9 cellular contexts compared by ENCODE assay signal in genomic region chr11:47003180-47003877, GRCh38.
DNase-seq lines count a peak whose midpoint lies in the region; ATAC-seq and TF ChIP-seq lines count a peak whose summit lies in the region.
"Had no signal": no experiment of that assay in that cellular context is flagged by ENCODE, and none has a peak within 500 bp of the region (broad histone marks: within the 10 kb centered on the region; RNA-seq: fewer than 3 reads in every experiment).

No MANE protein-coding gene starts in this region.

- no peaks in the 10 kb centered on the region for H3K27me3 Mint-ChIP-seq in activated naive CD4-positive, alpha-beta T cell treated with anti-CD3 and anti-CD28 coated beads for 36 hours (ENCODE audit: low read depth)
- H3K27me3 Mint-ChIP-seq in stimulated activated naive CD8-positive, alpha-beta T cell treated with anti-CD3 and anti-CD28 coated beads, Interleukin-15, Interleukin-2, amounts not matched to agents 100 ng/mL and 50 ng/mL, for 24 hours, result no peaks in the 10 kb centered on the region

- H3K27ac ChIP-seq in dorsolateral prefrontal cortex (peak overlapping the region in 57 of 59 donors; percentile 25 to 93 (median 78)), vagina (no peak overlapping the region)

- CTCF ChIA-PET in activated naive CD4-positive, alpha-beta T cell treated with anti-CD3 and anti-CD28 coated beads for 36 hours (lab: Charles Lee), result interaction anchor here (0.6 to 0.8 kb wide), 2 partner anchors 149 to 290 kb away, joined by 3 to 4 read pairs; no protein-coding TSS in a partner anchor

- H3K27me3 ChIP-seq in dorsolateral prefrontal cortex (no peaks in the 10 kb centered on the region), vagina (no peaks in the 10 kb centered on the region)

- no peak for TF ChIP-seq CTCF in dorsolateral prefrontal cortex (IDR thresholded peaks at IDR 0.05 in 54 of 56, conservative IDR thresholded peaks at IDR 0.05 in 2 of 56; ENCODE audit: low read depth in 1 of 56, partially characterized antibody in 56 of 56)
- no peak for TF ChIP-seq CTCF in vagina (IDR thresholded peaks at IDR 0.05)

- H3K4me3 ChIP-seq in dorsolateral prefrontal cortex (peak overlapping the region in 2 of 59 donors; percentile 1 to 3), vagina (no peak overlapping the region)

- no peaks in the 10 kb centered on the region for H3K36me3 Mint-ChIP-seq in activated naive CD4-positive, alpha-beta T cell treated with anti-CD3 and anti-CD28 coated beads for 36 hours (ENCODE audit: low read depth)
- H3K36me3 Mint-ChIP-seq in stimulated activated naive CD8-positive, alpha-beta T cell treated with anti-CD3 and anti-CD28 coated beads, Interleukin-15, Interleukin-2, amounts not matched to agents 100 ng/mL and 50 ng/mL, for 24 hours (ENCODE audit: low read depth), result peaks cover 1% of the 10 kb centered on the region

- H3K4me3 Mint-ChIP-seq in activated naive CD4-positive, alpha-beta T cell treated with anti-CD3 and anti-CD28 coated beads for 36 hours, result no peak overlapping the region
- H3K4me3 Mint-ChIP-seq in stimulated activated naive CD8-positive, alpha-beta T cell treated with anti-CD3 and anti-CD28 coated beads, Interleukin-15, Interleukin-2, amounts not matched to agents 100 ng/mL and 50 ng/mL, for 24 hours, result no peak overlapping the region

- peaks cover 22% of the 10 kb centered on the region for H3K4me1 ChIP-seq in vagina

- peak; percentile 70 for DNase-seq in activated naive CD4-positive, alpha-beta T cell treated with anti-CD3 and anti-CD28 coated beads for 36 hours
- no peak for DNase-seq in activated naive CD4-positive, alpha-beta T cell treated with Interleukin-2 at 50 U/mL for 16 hours
- peak; percentile 42 to 69 for DNase-seq in NCI-H446 (lab: John Stamatoyannopoulos, UW)
- DNase-seq in dorsolateral prefrontal cortex, result peak in 1 of 10 donors; percentile 9
- no peak for DNase-seq in vagina (ENCODE audit: extremely low spot score in 2 of 2)
- DNase-seq: NCI-H1436 treated with DMSO at 0.1 percent for 48 hours had no signal

- ATAC-seq in GM21825 (IDR thresholded peaks at IDR 0.05; ENCODE audit: unreplicated experiment) (no peak), HG03095 (IDR thresholded peaks at IDR 0.05; ENCODE audit: unreplicated experiment) (no peak)

- TF ChIP-seq POLR2A in vagina (IDR thresholded peaks at IDR 0.05), result no peak

- no peaks in the 10 kb centered on the region for H3K9me3 Mint-ChIP-seq in activated naive CD4-positive, alpha-beta T cell treated with anti-CD3 and anti-CD28 coated beads for 36 hours
- H3K9me3 Mint-ChIP-seq in stimulated activated naive CD8-positive, alpha-beta T cell treated with anti-CD3 and anti-CD28 coated beads, Interleukin-15, Interleukin-2, amounts not matched to agents 100 ng/mL and 50 ng/mL, for 24 hours, result no peaks in the 10 kb centered on the region

- H3K4me1 Mint-ChIP-seq in activated naive CD4-positive, alpha-beta T cell treated with anti-CD3 and anti-CD28 coated beads for 36 hours (ENCODE audit: low read depth), result peaks cover 32% of the 10 kb centered on the region
- peaks cover 49% of the 10 kb centered on the region for H3K4me1 Mint-ChIP-seq in stimulated activated naive CD8-positive, alpha-beta T cell treated with anti-CD3 and anti-CD28 coated beads, Interleukin-15, Interleukin-2, amounts not matched to agents 100 ng/mL and 50 ng/mL, for 24 hours (ENCODE audit: low read depth)

- no peak overlapping the region for H3K27ac Mint-ChIP-seq in activated naive CD4-positive, alpha-beta T cell treated with anti-CD3 and anti-CD28 coated beads for 36 hours
- peak overlapping the region; percentile 43 for H3K27ac Mint-ChIP-seq in stimulated activated naive CD8-positive, alpha-beta T cell treated with anti-CD3 and anti-CD28 coated beads, Interleukin-15, Interleukin-2, amounts not matched to agents 100 ng/mL and 50 ng/mL, for 24 hours

- intact Hi-C loops in activated naive CD4-positive, alpha-beta T cell treated with anti-CD3 and anti-CD28 coated beads for 36 hours (cut with micrococcal nuclease), result no loop called here
- intact Hi-C loops in dorsolateral prefrontal cortex (cut with DNase I), result loop anchor here (10.0 kb wide), 2 partner anchors 101 to 141 kb away; no protein-coding TSS in a partner anchor
- intact Hi-C loops in vagina (cut with DNase I), result no loop called here

- H3K36me3 ChIP-seq in vagina, result no peaks in the 10 kb centered on the region

- no peaks in the 10 kb centered on the region for H3K9me3 ChIP-seq in vagina

Comparison
In these comparisons a context has a peak if more than half of its experiments do, and no peak if none do; other contexts are left out.
1. DNase-seq: peak in activated naive CD4-positive, alpha-beta T cell treated with anti-CD3 and anti-CD28 coated beads for 36 hours (single experiment) and NCI-H446 (2 of 2); none in activated naive CD4-positive, alpha-beta T cell treated with Interleukin-2 at 50 U/mL for 16 hours (single experiment) and vagina (0 of 2).
2. intact Hi-C loops: an anchor here in dorsolateral prefrontal cortex (10.0 kb wide); none called in activated naive CD4-positive, alpha-beta T cell treated with anti-CD3 and anti-CD28 coated beads for 36 hours and vagina.